Comparison of ENCODE assay signal across 10 cellular contexts in the genomic region with DNA sequence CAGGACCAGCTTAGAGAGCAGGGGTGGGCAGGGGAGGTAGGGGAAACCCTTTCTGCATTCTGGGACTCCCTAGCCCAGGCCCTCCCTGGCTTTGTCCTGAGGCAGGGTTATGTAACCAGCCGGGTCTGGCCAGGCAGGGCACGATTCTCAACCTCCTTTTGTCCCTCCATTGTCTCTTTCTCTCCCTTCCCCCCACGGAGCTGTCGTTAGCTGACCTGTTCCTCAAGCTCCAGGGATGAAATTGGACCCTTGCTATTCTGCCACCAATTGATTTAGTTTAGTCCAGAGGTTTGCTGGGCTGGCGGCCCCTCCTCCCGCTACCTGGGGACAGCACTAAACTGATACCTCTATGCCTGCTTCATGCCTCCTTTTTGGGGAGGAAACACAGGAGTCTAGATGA. TPM values are rescaled to one million over a fixed set of nuclear protein-coding genes. Genes with fewer than 3 reads are reported as not detected.
DNase-seq lines count a peak whose midpoint lies in the region; ATAC-seq, FAIRE-seq and TF ChIP-seq lines count a peak whose summit lies in the region.
"Had no signal": no experiment of that assay in that cellular context is flagged by ENCODE, and none has a peak within 500 bp of the region (broad histone marks: within the 10 kb centered on the region; RNA-seq: fewer than 3 reads in every experiment).

No MANE protein-coding gene starts in this region.

- H4K8ac ChIP-seq in H9 (replicated peaks; ENCODE audit: insufficient read length, low read depth, low read length): no peak overlapping the region

- peaks cover 52 to 61% of the 10 kb centered on the region in 2 experiments for H3K4me1 Mint-ChIP-seq in H9

- H3K9ac ChIP-seq in H9 (ENCODE audit: extremely low read depth, insufficient read length, low read length): no peak overlapping the region
- H3K9ac ChIP-seq in skeletal muscle tissue (ENCODE audit: low read depth in 1 of 3, low read length in 3 of 3): peak overlapping the region in 2 of 3 donors; percentile 38 to 62
- H3K9ac ChIP-seq in kidney (ENCODE audit: low read length in 2 of 2): no peak overlapping the region

- H3K27me3 ChIP-seq in H9 (ENCODE audit: insufficient read depth, low read length) (no peaks in the 10 kb centered on the region), breast epithelium (no peaks in the 10 kb centered on the region), skeletal muscle tissue (ENCODE audit: control insufficient read depth in 3 of 3, insufficient read depth in 3 of 3, low read length in 3 of 3) (no peaks in the 10 kb centered on the region)

- intact Hi-C loops in breast epithelium (cut with DNase I; ENCODE audit: low total_unique reads): no loop called here
- intact Hi-C loops in kidney (cut with DNase I): no loop called here

- no peak overlapping the region for H3K18ac ChIP-seq in H9 (ENCODE audit: insufficient read length, low read depth, low read length)

- TF ChIP-seq CTCF in H9 (conservative IDR thresholded peaks at IDR 0.05) (no peak), breast epithelium (IDR thresholded peaks at IDR 0.05) (no peak), kidney (IDR thresholded peaks at IDR 0.05; ENCODE audit: borderline replicate concordance, extremely low read depth, insufficient read depth) (no peak)

- no peak overlapping the region for H3K56ac ChIP-seq in H9 (ENCODE audit: insufficient read length, low read depth, low read length)

- H3K27ac ChIP-seq in H9 (ENCODE audit: insufficient read length, low read depth, low read length) (no peak overlapping the region), breast epithelium (peak overlapping the region; percentile 96 to 99), skeletal muscle tissue (ENCODE audit: low read depth, low read length) (peak overlapping the region; percentile 50), kidney (ENCODE audit: low read depth in 2 of 2, low read length in 2 of 2) (peak overlapping the region in 1 of 2 donors; percentile 18)

- H3K36me3 Mint-ChIP-seq in H9 (ENCODE audit: insufficient read depth in 1 of 3, low read depth in 3 of 3): peaks cover 2 to 14% (median 6%) of the 10 kb centered on the region in 3 experiments; a peak in 5 of 7 replicates

- H3T11ph ChIP-seq in H9 (ENCODE audit: low read length): no peak overlapping the region

- ATAC-seq in GM21786 (IDR thresholded peaks at IDR 0.05; ENCODE audit: unreplicated experiment): no peak

- peaks cover 10% of the 10 kb centered on the region for H3K79me1 ChIP-seq in H9 (ENCODE audit: insufficient read depth, low read depth, low read length, poor library complexity, severe bottlenecking)

- H2AFZ ChIP-seq in H9 (ENCODE audit: low read length): no peak overlapping the region

- H3K27ac Mint-ChIP-seq in H9: peak overlapping the region; percentile 78 to 97 (median 93)

- no CpG with 5 or more reads among the region's 6 CpGs for WGBS in H9 (ENCODE audit: extremely low coverage, insufficient read length, low lambda C conversion rate)

- DNase-seq in H9 (peak; percentile 58), breast epithelium (ENCODE audit: low spot score in 2 of 2) (no peak), iPS-NIHi7 (ENCODE audit: extremely low spot score) (peak; percentile 63), kidney (no peak), SK-N-DZ (ENCODE audit: low spot score) (no peak), NCI-H2227 treated with DMSO at 0.1 percent for 48 hours (lab: John Stamatoyannopoulos, UW) (no peak)
- DNase-seq: cortex of kidney, SHP77 had no signal

- H3K36me3 ChIP-seq in breast epithelium (no peaks in the 10 kb centered on the region), skeletal muscle tissue (ENCODE audit: control insufficient read depth in 3 of 3, insufficient read depth in 3 of 3, low read length in 3 of 3) (peaks cover 0 to 2% (median 0%) of the 10 kb centered on the region in 3 donors), kidney (ENCODE audit: control insufficient read depth in 1 of 2, insufficient read depth in 2 of 2, low read length in 2 of 2) (peaks cover 0 to 4% of the 10 kb centered on the region in 2 donors)

- H4K5ac ChIP-seq in H9 (ENCODE audit: insufficient read length, low read depth, low read length): no peak overlapping the region

- no peak overlapping the region for H2BK120ac ChIP-seq in H9 (ENCODE audit: low read depth, low read length, poor library complexity, severe bottlenecking)

- H3K9me3 ChIP-seq in H9 (ENCODE audit: control insufficient read depth, low read depth, low read length): no peaks in the 10 kb centered on the region
- H3K9me3 ChIP-seq in breast epithelium: no peaks in the 10 kb centered on the region
- H3K9me3 ChIP-seq in skeletal muscle tissue (ENCODE audit: control insufficient read depth in 3 of 3, low read length in 3 of 3): no peaks in the 10 kb centered on the region
- H3K9me3 ChIP-seq in kidney (ENCODE audit: control insufficient read depth in 1 of 2, low read length in 2 of 2): no peaks in the 10 kb centered on the region

- H3K4me2 ChIP-seq in H9 (ENCODE audit: insufficient read depth, insufficient read length, low read length): no peak overlapping the region

- no peaks in the 10 kb centered on the region for H3K9me3 Mint-ChIP-seq in H9

- TF ChIP-seq POLR2A in breast epithelium (IDR thresholded peaks at IDR 0.05): no peak

- H3K79me2 ChIP-seq in H9 (ENCODE audit: insufficient read depth, low read length): peaks cover 15% of the 10 kb centered on the region; the same call in 1 of the 2 replicates

- H3K14ac ChIP-seq in H9 (ENCODE audit: insufficient read depth, low read length): no peak overlapping the region

- H4K20me1 ChIP-seq in H9 (ENCODE audit: control insufficient read depth, insufficient read depth, insufficient read length): no peaks in the 10 kb centered on the region

- no peak overlapping the region for H2AK5ac ChIP-seq in H9 (ENCODE audit: insufficient read length, low read length)

- H3K4me3 Mint-ChIP-seq in H9: peak overlapping the region; percentile 28 to 56; a peak in 2 of 5 replicates

- no peak overlapping the region for H3K4ac ChIP-seq in H9 (ENCODE audit: low read depth, low read length)

- no peak overlapping the region for H2BK20ac ChIP-seq in H9 (ENCODE audit: low read depth, low read length, poor library complexity, severe bottlenecking)

- no peak for FAIRE-seq in kidney (lab: Jason Lieb, UNC)

- no peaks in the 10 kb centered on the region for H3K27me3 Mint-ChIP-seq in H9 (ENCODE audit: low read depth)

- H4K91ac ChIP-seq in H9 (ENCODE audit: insufficient read length, low read depth, low read length): no peak overlapping the region

- H2BK12ac ChIP-seq in H9 (ENCODE audit: insufficient read length, low read depth, low read length): no peak overlapping the region

- no peaks in the 10 kb centered on the region for H3K23me2 ChIP-seq in H9 (ENCODE audit: insufficient read length, low read depth, low read length, poor library complexity, severe bottlenecking)

- peak overlapping the region in 1 of 3 donors; percentile 16 for H3K4me3 ChIP-seq in breast epithelium
- H3K4me3 ChIP-seq in skeletal muscle tissue (ENCODE audit: low read length in 3 of 3): peak overlapping the region in 2 of 3 donors; percentile 13 to 15
- H3K4me3 ChIP-seq in kidney (ENCODE audit: low read length in 2 of 2): no peak overlapping the region

- H3K4me1 ChIP-seq in H9 (ENCODE audit: insufficient read depth, low read length) (peaks cover 8% of the 10 kb centered on the region), breast epithelium (peaks cover 54 to 59% of the 10 kb centered on the region in 2 donors), skeletal muscle tissue (ENCODE audit: control insufficient read depth in 3 of 3, insufficient read depth in 3 of 3, low read length in 3 of 3) (peaks cover 69 to 72% (median 70%) of the 10 kb centered on the region in 3 donors), kidney (ENCODE audit: control insufficient read depth in 1 of 2, insufficient read depth in 1 of 2, low read depth in 1 of 2, low read length in 2 of 2) (peaks cover 37 to 41% of the 10 kb centered on the region in 2 donors)

- H2BK5ac ChIP-seq in H9 (ENCODE audit: insufficient read length, low read length): no peak overlapping the region

- H3K23ac ChIP-seq in H9 (ENCODE audit: insufficient read length, low read depth, low read length): no peak overlapping the region

- H2BK15ac ChIP-seq in H9 (ENCODE audit: low read depth, low read length): no peak overlapping the region

RNA-seq across cellular contexts. Expression of gene NDST1, which starts 9.4 kb away (rescaled TPM):
- 59.2 and 65.5 TPM in 2 replicates for total RNA-seq in H9 (2021)
- total RNA-seq in breast epithelium: 10 to 100 TPM; 46.7 to 92.3 (median 74.1) TPM
- total RNA-seq in skeletal muscle tissue: 19.3 TPM
- total RNA-seq in kidney: 60.7 TPM
- polyA plus RNA-seq in kidney (ENCODE audit: insufficient read depth, low read depth, low replicate concordance): 11.7 TPM
- 22.8 and 30.8 TPM in 2 replicates for polyA plus RNA-seq in SK-N-DZ (2014; cell fraction: cytosol; rRNA removed)
- polyA plus RNA-seq in SK-N-DZ (2014; cell fraction: nucleus; rRNA removed): 25.2 and 37.7 TPM in 2 replicates

RNA-seq across cellular contexts. Expression of gene RPS14, which starts 49.0 kb away (rescaled TPM):
- total RNA-seq in H9 (2021) (2,533 and 2,603 TPM in 2 replicates), breast epithelium (1,000 to 10,000 TPM; 3,271 to 4,472 (median 4,011) TPM), skeletal muscle tissue (6,829 TPM), kidney (1,504 TPM)
- polyA plus RNA-seq in kidney (ENCODE audit: insufficient read depth, low read depth, low replicate concordance): 1,994 TPM
- 5,679 and 6,004 TPM in 2 replicates for polyA plus RNA-seq in SK-N-DZ (2014; cell fraction: cytosol; rRNA removed)
- 3,074 and 3,420 TPM in 2 replicates for polyA plus RNA-seq in SK-N-DZ (2014; cell fraction: nucleus; rRNA removed)

Comparison
In these comparisons a context has a peak if more than half of its experiments do, and no peak if none do; other contexts are left out.
1. DNase-seq: peak in H9 (single experiment) and iPS-NIHi7 (single experiment); none in breast epithelium (0 of 2), kidney (single experiment), SK-N-DZ (single experiment) and NCI-H2227 treated with DMSO at 0.1 percent for 48 hours (single experiment).
2. H3K9ac ChIP-seq: peak in skeletal muscle tissue (2 of 3); none in H9 (single experiment) and kidney (0 of 2).
3. H3K4me3 ChIP-seq: peak in skeletal muscle tissue (2 of 3); none in kidney (0 of 2).